In the genomic region with DNA sequence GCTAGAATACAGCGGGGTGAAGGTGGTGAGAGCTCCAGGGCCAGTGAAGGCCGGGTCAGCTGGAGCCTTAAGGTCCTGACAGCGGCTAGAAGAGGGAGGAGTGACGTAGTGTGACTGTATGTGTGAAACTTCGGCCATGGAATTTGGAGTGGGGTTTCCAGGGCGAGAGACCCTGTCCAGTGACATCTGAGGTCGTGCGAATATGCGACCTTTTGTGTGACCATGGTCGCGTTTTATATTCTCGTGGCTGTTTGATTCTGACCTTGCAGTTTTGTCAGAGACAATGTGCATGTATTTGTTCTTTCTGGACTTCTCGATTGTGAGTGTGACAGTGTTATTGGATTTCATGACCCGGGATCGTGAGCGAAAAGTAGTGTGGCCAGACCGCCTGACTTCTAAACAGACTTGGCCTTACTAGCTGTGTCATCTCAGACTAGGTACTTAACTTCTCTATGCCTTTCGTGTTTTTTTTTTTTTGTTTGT, we compare ENCODE assay signal across 8 cellular contexts. TPM values are rescaled to one million over a fixed set of nuclear protein-coding genes. Genes with fewer than 3 reads are reported as not detected.
A peak's percentile ranks its signal among the peaks of the same experiment; 100 is the strongest.
DNase-seq lines count a peak whose midpoint lies in the region; ATAC-seq and TF ChIP-seq lines count a peak whose summit lies in the region.

No MANE protein-coding gene starts in this region.

- in situ Hi-C loops in mammary epithelial cell (cut with MboI; ENCODE audit: low sequenced_read_pairs in 2 of 2) = no loop called here

- H3K27ac Mint-ChIP-seq in stimulated activated naive CD8-positive, alpha-beta T cell treated with anti-CD3 and anti-CD28 coated beads, Interleukin-15, Interleukin-2, amounts not matched to agents 100 ng/mL and 50 ng/mL, for 24 hours = peak overlapping the region; percentile 95

- H3K27me3 ChIP-seq in mammary epithelial cell (ENCODE audit: insufficient read depth, low read length) (no peaks in the 10 kb centered on the region), mononuclear cell (ENCODE audit: insufficient read depth, low read length) (no peaks in the 10 kb centered on the region), vagina (no peaks in the 10 kb centered on the region)

- peak overlapping the region; percentile 99 for H3K4me3 Mint-ChIP-seq in stimulated activated naive CD8-positive, alpha-beta T cell treated with anti-CD3 and anti-CD28 coated beads, Interleukin-15, Interleukin-2, amounts not matched to agents 100 ng/mL and 50 ng/mL, for 24 hours

- WGBS in mammary epithelial cell (ENCODE audit: low coverage, missing lambda C conversion rate) = 49% methylated on average over 11 of the region's 18 CpGs

- intact Hi-C loops in mammary epithelial cell (cut with micrococcal nuclease) (loop anchor here (1.0 to 5.0 kb wide), 9 partner anchors 39 to 801 kb away; partner anchors contain the start of genes ZFP30, ZNF461, ZNF527 and ZNF540), vagina (cut with DNase I) (loop anchor here (5.0 kb wide), 1 partner anchor 760 kb away; no protein-coding TSS in a partner anchor)

- H3K4me1 ChIP-seq in mammary epithelial cell (ENCODE audit: insufficient read depth, low read length) (no peaks in the 10 kb centered on the region), mononuclear cell (ENCODE audit: insufficient read depth, low read length) (peaks cover 37% of the 10 kb centered on the region), vagina (peaks cover 31% of the 10 kb centered on the region)

- peaks cover 40% of the 10 kb centered on the region for H3K4me1 Mint-ChIP-seq in stimulated activated naive CD8-positive, alpha-beta T cell treated with anti-CD3 and anti-CD28 coated beads, Interleukin-15, Interleukin-2, amounts not matched to agents 100 ng/mL and 50 ng/mL, for 24 hours (ENCODE audit: low read depth)

- H3K9me3 Mint-ChIP-seq in stimulated activated naive CD8-positive, alpha-beta T cell treated with anti-CD3 and anti-CD28 coated beads, Interleukin-15, Interleukin-2, amounts not matched to agents 100 ng/mL and 50 ng/mL, for 24 hours = peaks cover 19% of the 10 kb centered on the region

- no peak for TF ChIP-seq POLR2A in vagina (IDR thresholded peaks at IDR 0.05)

- peak overlapping the region; percentile 79 for H3K4me2 ChIP-seq in mammary epithelial cell (ENCODE audit: insufficient read depth, low read depth, low read length)

- dilution Hi-C loops in mammary epithelial cell (cut with HindIII; ENCODE audit: low sequenced_read_pairs) = no loop called here

- peak overlapping the region; percentile 94 for H2AFZ ChIP-seq in mammary epithelial cell (ENCODE audit: low read depth, low read length)

- CTCF ChIA-PET in mammary epithelial cell (lab: Charles Lee; ENCODE audit: low non-redundant PET) = no interaction called here

- no peak overlapping the region for H3K9ac ChIP-seq in mammary epithelial cell (ENCODE audit: insufficient read depth, low read length)

- peaks cover 4% of the 10 kb centered on the region for H3K36me3 ChIP-seq in mammary epithelial cell (ENCODE audit: insufficient read depth, low read length)
- peaks cover 0 to 41% of the 10 kb centered on the region in 2 donors for H3K36me3 ChIP-seq in vagina

- H3K79me2 ChIP-seq in mammary epithelial cell (ENCODE audit: insufficient read depth, low read length) = peaks cover 6% of the 10 kb centered on the region

- no peaks in the 10 kb centered on the region for H3K27me3 Mint-ChIP-seq in stimulated activated naive CD8-positive, alpha-beta T cell treated with anti-CD3 and anti-CD28 coated beads, Interleukin-15, Interleukin-2, amounts not matched to agents 100 ng/mL and 50 ng/mL, for 24 hours

- ATAC-seq in stimulated activated naive CD8-positive, alpha-beta T cell treated with anti-CD3 and anti-CD28 coated beads, Interleukin-15, Interleukin-2, amounts not matched to agents 100 U/mL and 50 U/mL, for 24 hours = no peak
- ATAC-seq in HG02571 (IDR thresholded peaks at IDR 0.05; ENCODE audit: unreplicated experiment) = no peak

- H3K9me3 ChIP-seq in mammary epithelial cell (replicated peaks; ENCODE audit: insufficient read depth, low read length) = peaks cover 17% of the 10 kb centered on the region
- peaks cover 9% of the 10 kb centered on the region for H3K9me3 ChIP-seq in mononuclear cell (ENCODE audit: low read depth, low read length)
- no peaks in the 10 kb centered on the region for H3K9me3 ChIP-seq in vagina

- H3K4me3 ChIP-seq in mammary epithelial cell (replicated peaks in 1 of 3; ENCODE audit: insufficient read depth in 1 of 3, low read depth in 2 of 3, low read length in 3 of 3) (peak overlapping the region in 2 of 3 experiments; percentile 62 to 86), mononuclear cell (ENCODE audit: low read length) (peak overlapping the region; percentile 80), vagina (peak overlapping the region; percentile 73 to 82)

- BruUV-seq in mammary epithelial cell (replicated peaks; lab: Mats Ljungman, UMichigan) = no TSS peak

- H3K27ac ChIP-seq in mammary epithelial cell (ENCODE audit: insufficient read depth, low read depth, low read length) = no peak overlapping the region
- peak overlapping the region; percentile 83 for H3K27ac ChIP-seq in vagina

- peaks cover 36% of the 10 kb centered on the region for H3K36me3 Mint-ChIP-seq in stimulated activated naive CD8-positive, alpha-beta T cell treated with anti-CD3 and anti-CD28 coated beads, Interleukin-15, Interleukin-2, amounts not matched to agents 100 ng/mL and 50 ng/mL, for 24 hours (ENCODE audit: low read depth)

- no peaks in the 10 kb centered on the region for H4K20me1 ChIP-seq in mammary epithelial cell (ENCODE audit: insufficient read depth, low read length)

- no peak for DNase-seq in stimulated activated naive CD8-positive, alpha-beta T cell treated with anti-CD3 and anti-CD28 coated beads, Interleukin-15, Interleukin-2, amounts not matched to agents 100 U/mL and 50 U/mL, for 24 hours
- DNase-seq in mammary epithelial cell (no peak), vagina (ENCODE audit: extremely low spot score in 2 of 2) (no peak), kidney glomerular epithelial cell (lab: John Stamatoyannopoulos, UW) (no peak)
- no peak for DNase-seq in activated effector memory CD4-positive, alpha-beta T cell treated with anti-CD3 and anti-CD28 coated beads, Interleukin-2, amount 50 U/mL, for 16 hours

- no peak for TF ChIP-seq CTCF in mammary epithelial cell (conservative IDR thresholded peaks at IDR 0.05 in 1 of 2, IDR thresholded peaks at IDR 0.05 in 1 of 2; ENCODE audit: extremely low read depth in 1 of 2, insufficient read depth in 1 of 2, low read depth in 1 of 2, low read length in 2 of 2)
- no peak for TF ChIP-seq CTCF in vagina (IDR thresholded peaks at IDR 0.05)

RNA-seq across cellular contexts. Expression of gene ZNF569, which starts 0.4 kb away (rescaled TPM):
- total RNA-seq in mammary epithelial cell (1 to 10 TPM; 5.5 to 6.0 TPM), mononuclear cell (6.0 TPM), vagina (3.7 TPM)
- polyA plus RNA-seq in mammary epithelial cell = 1.1 TPM
- polyA minus RNA-seq in mammary epithelial cell = not detected

RNA-seq across cellular contexts. Expression of gene ZNF570, which starts 1.5 kb away (rescaled TPM):
- total RNA-seq in mammary epithelial cell (10 to 100 TPM in 1 of 2 donors, 1 to 10 TPM in 1; 5.5 to 11.8 TPM), mononuclear cell (13.5 TPM), vagina (5.2 TPM)
- polyA plus RNA-seq in mammary epithelial cell = 0.94 TPM
- polyA minus RNA-seq in mammary epithelial cell = 4.2 TPM

RNA-seq across cellular contexts. Expression of gene ZNF793, which starts 39.1 kb away (rescaled TPM):
- total RNA-seq in mammary epithelial cell (1 to 10 TPM; 6.0 to 6.2 TPM), mononuclear cell (2.8 TPM), vagina (3.7 TPM)
- polyA plus RNA-seq in mammary epithelial cell = 1.6 TPM
- 1.2 TPM for polyA minus RNA-seq in mammary epithelial cell
